Comparison of ENCODE assay signal across 3 cellular contexts in genomic region chr18:3138274-3138975, GRCh38.
TF ChIP-seq lines count a peak whose summit lies in the region.

No MANE protein-coding gene starts in this region.

TF ChIP-seq in GM23338, 12 proteins besides CTCF, POLR2A, EP300 and RAD21 (continues in another document):
- no peak for TF ChIP-seq ZNF114 (CRISPR knock-in tag; IDR thresholded peaks at IDR 0.05)
- no peak for TF ChIP-seq ZNF331 (CRISPR knock-in tag; IDR thresholded peaks at IDR 0.05; ENCODE audit: low read depth)
- no peak for TF ChIP-seq REST (IDR thresholded peaks at IDR 0.05; ENCODE audit: unreplicated experiment)

TF ChIP-seq in HEK293, 187 proteins besides CTCF, POLR2A, EP300 and RAD21:
- TF ChIP-seq ZSCAN18 (tag by site-specific recombination; IDR thresholded peaks at IDR 0.05), result no peak
- TF ChIP-seq ZNF449 (tag by site-specific recombination; IDR thresholded peaks at IDR 0.05), result no peak
- TF ChIP-seq ZBTB44 (tag by site-specific recombination; IDR thresholded peaks at IDR 0.05), result no peak
- TF ChIP-seq ZNF777 (tag by site-specific recombination; IDR thresholded peaks at IDR 0.05; ENCODE audit: borderline replicate concordance), result no peak
- no peak for TF ChIP-seq ZFP41 (tag by site-specific recombination; IDR thresholded peaks at IDR 0.05; ENCODE audit: borderline replicate concordance)
- TF ChIP-seq ZNF416 (tag by site-specific recombination; IDR thresholded peaks at IDR 0.05), result no peak
- TF ChIP-seq ZFP3 (tag by site-specific recombination; IDR thresholded peaks at IDR 0.05; ENCODE audit: low read depth), result no peak
- peak; percentile 17; the same call in 1 of the 2 replicates for TF ChIP-seq ZNF335 (tag by site-specific recombination; conservative IDR thresholded peaks at IDR 0.05)

TF ChIP-seq in H1, 55 proteins besides CTCF, POLR2A, EP300 and RAD21:
- no peak for TF ChIP-seq NRF1 (IDR thresholded peaks at IDR 0.05; ENCODE audit: low read depth, low read length)
- TF ChIP-seq E2F6 (IDR thresholded peaks at IDR 0.05), result no peak
- no peak for TF ChIP-seq GTF2F1 (IDR thresholded peaks at IDR 0.05; ENCODE audit: borderline replicate concordance, low read depth, low read length)
- TF ChIP-seq ZNF274 (IDR thresholded peaks at IDR 0.05; ENCODE audit: borderline replicate concordance, extremely low read depth, low read length), result no peak
- TF ChIP-seq RBBP5 (IDR thresholded peaks at IDR 0.05; ENCODE audit: borderline replicate concordance, low read depth, low read length), result no peak
- no peak for TF ChIP-seq ATF3 (IDR thresholded peaks at IDR 0.05; ENCODE audit: insufficient read depth, low read depth, low read length)
- no peak for TF ChIP-seq CHD1 (IDR thresholded peaks at IDR 0.05; ENCODE audit: low read depth, low read length)
- TF ChIP-seq SUZ12 (IDR thresholded peaks at IDR 0.05; ENCODE audit: low read length), result no peak
- no peak for TF ChIP-seq TEAD4 (IDR thresholded peaks at IDR 0.05; ENCODE audit: low read depth, low read length)
- TF ChIP-seq USF2 (IDR thresholded peaks at IDR 0.05; ENCODE audit: low read length), result no peak
